8 cellular contexts compared by ENCODE assay signal in genomic region chr18:57630002-57630758, GRCh38. TPM values are rescaled to one million over a fixed set of nuclear protein-coding genes. Genes with fewer than 3 reads are reported as not detected.
DNase-seq lines count a peak whose midpoint lies in the region; ATAC-seq and TF ChIP-seq lines count a peak whose summit lies in the region.

No MANE protein-coding gene starts in this region.

- ATAC-seq in activated T-helper 17 cell treated with anti-CD3 and anti-CD28 coated beads, Interleukin-2, amount 50 U/mL, for 72 hours (replicated peaks), result peak; percentile 99
- peak; percentile 97 to 98 for ATAC-seq in naive thymus-derived CD8-positive, alpha-beta T cell
- ATAC-seq in stimulated activated naive B cell treated with anti-CD40 and anti-IgM and Interleukin-4, amounts not matched to agents 10 μg/mL and 1 μg/mL and 100 μg/mL, for 72 hours (replicated peaks), result peak; percentile 87 to 90

- H3K4me3 ChIP-seq in fibroblast of mammary gland (ENCODE audit: control insufficient read depth, low read depth, low read length), result peak overlapping the region; percentile 80

- peak overlapping the region; percentile 95 for H3K4me3 Mint-ChIP-seq in activated T-helper 17 cell treated with anti-CD3 and anti-CD28 coated beads, Interleukin-2, amount 50 U/mL, for 72 hours
- H3K4me3 Mint-ChIP-seq in naive thymus-derived CD8-positive, alpha-beta T cell, result peak overlapping the region; percentile 92 to 99 (median 97)
- H3K4me3 Mint-ChIP-seq in stimulated activated naive B cell treated with anti-CD40 and anti-IgM and Interleukin-4, amounts not matched to agents 10 μg/mL and 1 μg/mL and 100 μg/mL, for 72 hours, result peak overlapping the region; percentile 96 to 99

- peak overlapping the region; percentile 96 for H3K27ac Mint-ChIP-seq in activated T-helper 17 cell treated with anti-CD3 and anti-CD28 coated beads, Interleukin-2, amount 50 U/mL, for 72 hours
- H3K27ac Mint-ChIP-seq in naive thymus-derived CD8-positive, alpha-beta T cell, result peak overlapping the region; percentile 94 to 98 (median 97)
- H3K27ac Mint-ChIP-seq in stimulated activated naive B cell treated with anti-CD40 and anti-IgM and Interleukin-4, amounts not matched to agents 10 μg/mL and 1 μg/mL and 100 μg/mL, for 72 hours, result peak overlapping the region; percentile 99

- H3K36me3 Mint-ChIP-seq in activated T-helper 17 cell treated with anti-CD3 and anti-CD28 coated beads, Interleukin-2, amount 50 U/mL, for 72 hours (ENCODE audit: low read depth), result peaks cover 12% of the 10 kb centered on the region
- no peaks in the 10 kb centered on the region for H3K36me3 Mint-ChIP-seq in naive thymus-derived CD8-positive, alpha-beta T cell
- H3K36me3 Mint-ChIP-seq in stimulated activated naive B cell treated with anti-CD40 and anti-IgM and Interleukin-4, amounts not matched to agents 10 μg/mL and 1 μg/mL and 100 μg/mL, for 72 hours, result peaks cover 0 to under 1% of the 10 kb centered on the region in 2 donors

- peak; percentile 96 for DNase-seq in EL
- peak; percentile 61 for DNase-seq in GOT3 (lab: John Stamatoyannopoulos, UW)
- peak; percentile 96 for DNase-seq in LHCN-M2 (ENCODE audit: low read depth)
- DNase-seq in RKO (ENCODE audit: low spot score), result peak; percentile 95
- peak; percentile 96 for DNase-seq in fibroblast of mammary gland (ENCODE audit: low read depth)
- DNase-seq in naive thymus-derived CD8-positive, alpha-beta T cell, result peak; percentile 89 to 97 (median 94)
- DNase-seq in stimulated activated naive B cell treated with anti-CD40 and anti-IgM and Interleukin-4, amounts not matched to agents 10 μg/mL and 1 μg/mL and 100 μg/mL, for 72 hours, result peak; percentile 94

- H3K27me3 Mint-ChIP-seq in activated T-helper 17 cell treated with anti-CD3 and anti-CD28 coated beads, Interleukin-2, amount 50 U/mL, for 72 hours, result no peaks in the 10 kb centered on the region
- H3K27me3 Mint-ChIP-seq in naive thymus-derived CD8-positive, alpha-beta T cell, result no peaks in the 10 kb centered on the region
- no peaks in the 10 kb centered on the region for H3K27me3 Mint-ChIP-seq in stimulated activated naive B cell treated with anti-CD40 and anti-IgM and Interleukin-4, amounts not matched to agents 10 μg/mL and 1 μg/mL and 100 μg/mL, for 72 hours

- H3K4me1 Mint-ChIP-seq in activated T-helper 17 cell treated with anti-CD3 and anti-CD28 coated beads, Interleukin-2, amount 50 U/mL, for 72 hours, result peaks cover 7% of the 10 kb centered on the region
- H3K4me1 Mint-ChIP-seq in naive thymus-derived CD8-positive, alpha-beta T cell, result peaks cover 10 to 28% (median 21%) of the 10 kb centered on the region in 4 donors
- peaks cover 9 to 23% of the 10 kb centered on the region in 2 donors for H3K4me1 Mint-ChIP-seq in stimulated activated naive B cell treated with anti-CD40 and anti-IgM and Interleukin-4, amounts not matched to agents 10 μg/mL and 1 μg/mL and 100 μg/mL, for 72 hours

- peak; percentile 60 for TF ChIP-seq CTCF in fibroblast of mammary gland (conservative IDR thresholded peaks at IDR 0.05; ENCODE audit: control insufficient read depth, insufficient read depth, low read depth, low read length)

- POLR2A ChIA-PET in naive thymus-derived CD8-positive, alpha-beta T cell (lab: Charles Lee), result interaction anchor here (0.9 to 3.1 kb wide), 3 partner anchors 9 to 980 kb away, joined by 3 to 38 read pairs (median 3); partner anchors contain the start of genes FECH, NARS1 and WDR7

- H3K9me3 Mint-ChIP-seq in activated T-helper 17 cell treated with anti-CD3 and anti-CD28 coated beads, Interleukin-2, amount 50 U/mL, for 72 hours, result no peaks in the 10 kb centered on the region
- H3K9me3 Mint-ChIP-seq in naive thymus-derived CD8-positive, alpha-beta T cell, result no peaks in the 10 kb centered on the region
- no peaks in the 10 kb centered on the region for H3K9me3 Mint-ChIP-seq in stimulated activated naive B cell treated with anti-CD40 and anti-IgM and Interleukin-4, amounts not matched to agents 10 μg/mL and 1 μg/mL and 100 μg/mL, for 72 hours

RNA-seq across cellular contexts. Expression of gene NARS1, which starts 8.5 kb away (rescaled TPM):
- 188 and 210 TPM in 2 replicates for total RNA-seq in LHCN-M2 (2014; rRNA removed)
- polyA plus RNA-seq in LHCN-M2 (2012), result 64.5 TPM
- 10 to 100 TPM; 43.0 to 99.0 TPM for total RNA-seq in activated T-helper 17 cell treated with anti-CD3 and anti-CD28 coated beads, Interleukin-2, amount 50 U/mL, for 72 hours
- 100 to 1,000 TPM; 128 to 136 TPM for total RNA-seq in naive thymus-derived CD8-positive, alpha-beta T cell
- 10 to 100 TPM; 46.5 to 70.5 (median 55.2) TPM for polyA plus RNA-seq in naive thymus-derived CD8-positive, alpha-beta T cell

RNA-seq across cellular contexts. Expression of gene FECH, which starts 43.7 kb away (rescaled TPM):
- 35.9 and 62.2 TPM in 2 replicates for total RNA-seq in LHCN-M2 (2014; rRNA removed)
- polyA plus RNA-seq in LHCN-M2 (2012), result 24.2 TPM
- 10 to 100 TPM; 15.0 to 26.2 TPM for total RNA-seq in activated T-helper 17 cell treated with anti-CD3 and anti-CD28 coated beads, Interleukin-2, amount 50 U/mL, for 72 hours
- 10 to 100 TPM; 16.8 to 18.0 TPM for total RNA-seq in naive thymus-derived CD8-positive, alpha-beta T cell
- 10 to 100 TPM; 16.5 to 24.5 (median 22.9) TPM for polyA plus RNA-seq in naive thymus-derived CD8-positive, alpha-beta T cell

Comparison
In these comparisons a context has a peak if more than half of its experiments do, and no peak if none do; other contexts are left out.
1. Peak in every context shown above with its lines: DNase-seq, ATAC-seq and H3K4me3 ChIP-seq.